Comparison of ENCODE assay signal across 7 cellular contexts in the genomic region with DNA sequence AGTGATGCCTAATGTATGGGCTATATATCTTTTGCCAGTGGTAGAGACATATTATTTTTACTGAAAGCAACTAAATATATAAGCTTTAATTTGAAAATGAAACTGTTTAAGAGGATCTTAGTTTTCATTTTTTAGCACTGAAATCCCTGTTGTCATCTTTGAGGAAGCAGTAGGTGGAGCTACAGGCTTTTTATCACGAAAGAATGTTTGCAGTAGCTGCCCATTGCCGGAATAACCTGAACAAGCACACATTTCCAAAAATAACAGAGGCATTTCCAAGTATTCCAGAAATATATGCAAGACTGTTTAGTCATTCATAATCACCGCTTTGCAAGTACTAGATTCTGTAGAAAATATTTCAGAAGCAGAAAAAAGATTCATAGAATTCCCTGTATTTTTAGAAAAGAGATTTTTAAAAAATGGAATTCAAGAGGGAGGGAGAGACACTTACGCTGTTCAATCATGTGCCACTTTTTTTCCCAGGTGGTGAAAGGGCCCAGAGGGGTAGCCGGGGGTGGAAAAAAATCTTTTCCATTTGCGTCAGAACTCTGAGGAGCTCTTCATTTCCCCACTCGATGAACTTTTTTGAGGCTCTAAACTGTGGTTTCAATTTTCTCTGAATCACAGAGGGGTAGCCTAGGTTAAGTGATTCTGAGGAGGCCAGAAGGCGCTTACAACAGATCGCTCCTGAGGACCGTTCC.
DNase-seq lines count a peak whose midpoint lies in the region; TF ChIP-seq lines count a peak whose summit lies in the region.

No MANE protein-coding gene starts in this region.

- TF ChIP-seq CTCF in GM13977 (IDR thresholded peaks at IDR 0.05; ENCODE audit: extremely low read depth, insufficient read depth, missing control alignments) = peak; percentile 37

- in situ Hi-C loops in GM13977 (cut with MboI; ENCODE audit: low pct_unique_long_range_greater_than_20kb, low sequenced_read_pairs, unreplicated experiment) = no loop called here

- DNase-seq in GM13977 (ENCODE audit: low spot score) (peak; percentile 16), NCI-H2227 (lab: John Stamatoyannopoulos, UW; ENCODE audit: unreplicated experiment) (peak; percentile 15), brain pericyte (ENCODE audit: low read depth, low spot score) (peak; percentile 17), lung microvascular endothelial cell (ENCODE audit: low read depth in 2 of 2) (peak; percentile 35 to 79), SKM-1 treated with dmso at 0.1 percent for 144 hours (lab: John Stamatoyannopoulos, UW; ENCODE audit: unreplicated experiment) (no peak)
- DNase-seq in stimulated activated CD4-positive, alpha-beta T cell treated with anti-CD3 and anti-CD28 coated beads, Interleukin-15, amount 100 ng/mL, for 24 hours = no peak
- no peak for DNase-seq in activated T-cell treated with anti-CD3 and anti-CD28 coated beads, Interleukin-2, amount 50 U/mL, for 1 hour

Comparison
In these comparisons a context has a peak if more than half of its experiments do, and no peak if none do; other contexts are left out.
1. DNase-seq: peak in GM13977 (single experiment), NCI-H2227 (single experiment), brain pericyte (single experiment) and lung microvascular endothelial cell (2 of 2); none in stimulated activated CD4-positive, alpha-beta T cell treated with anti-CD3 and anti-CD28 coated beads, Interleukin-15, amount 100 ng/mL, for 24 hours (single experiment), SKM-1 treated with dmso at 0.1 percent for 144 hours (single experiment) and activated T-cell treated with anti-CD3 and anti-CD28 coated beads, Interleukin-2, amount 50 U/mL, for 1 hour (single experiment).